Comparison of ENCODE assay signal across 13 cellular contexts in the genomic region with DNA sequence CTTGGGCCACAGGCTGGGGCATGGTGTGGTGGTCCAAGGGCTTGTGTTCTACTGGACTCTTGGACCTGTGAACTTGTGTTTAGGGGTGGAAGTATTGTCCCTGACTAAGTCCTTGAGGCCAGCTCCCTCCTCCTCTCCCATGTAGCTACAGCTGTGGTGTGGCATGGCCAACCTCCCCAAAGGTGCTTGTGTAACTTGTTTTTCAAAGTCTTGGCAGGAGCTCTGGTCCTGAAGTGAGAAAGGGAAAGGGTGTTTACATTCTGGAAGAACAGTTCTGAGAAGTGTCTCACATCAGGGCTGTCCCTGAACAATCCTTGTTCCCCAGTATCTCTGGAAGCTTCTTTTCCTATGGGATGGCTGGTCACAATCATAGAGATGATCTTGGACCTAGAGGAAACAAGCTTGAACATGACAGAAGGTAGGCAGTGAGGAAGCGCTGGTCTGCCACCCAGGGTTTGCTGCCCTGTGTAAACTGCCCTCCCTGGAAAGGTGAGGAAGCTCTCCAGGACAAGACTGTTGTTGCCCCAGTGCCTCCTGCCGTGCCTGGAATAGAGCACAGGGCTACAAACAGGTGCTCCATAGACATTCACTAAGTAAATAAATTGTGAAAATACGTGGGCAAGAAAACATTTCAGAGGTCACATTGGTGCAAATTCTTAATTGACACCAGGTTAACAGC.
DNase-seq lines count a peak whose midpoint lies in the region; ATAC-seq and TF ChIP-seq lines count a peak whose summit lies in the region.
"Had no signal": no experiment of that assay in that cellular context is flagged by ENCODE, and none has a peak within 500 bp of the region (broad histone marks: within the 10 kb centered on the region; RNA-seq: fewer than 3 reads in every experiment).

No MANE protein-coding gene starts in this region.

- ATAC-seq in left colon, result peak; percentile 54

- intact Hi-C loops in left colon (cut with DNase I, micrococcal nuclease), result no loop called here

- CTCF ChIA-PET in HEK293 (lab: Yijun Ruan, JAX), result interaction anchor here (0.5 to 2.1 kb wide), 5 partner anchors 10 to 123 kb away, joined by 3 to 13 read pairs (median 3); no protein-coding TSS in a partner anchor

- no peak for TF ChIP-seq CTCF in HEK293 (tag by site-specific recombination; IDR thresholded peaks at IDR 0.05)

- H3K9me3 ChIP-seq in HEK293 (ENCODE audit: control insufficient read depth, insufficient read depth, low read depth, low read length) (no peaks in the 10 kb centered on the region), skeletal muscle tissue (ENCODE audit: control insufficient read depth in 3 of 3, low read length in 3 of 3) (no peaks in the 10 kb centered on the region)

- no peaks in the 10 kb centered on the region for H3K4me1 ChIP-seq in HEK293 (ENCODE audit: control insufficient read depth, insufficient read depth, low read length)
- H3K4me1 ChIP-seq in skeletal muscle tissue (ENCODE audit: control insufficient read depth in 3 of 3, insufficient read depth in 3 of 3, low read length in 3 of 3), result peaks cover 48 to 61% (median 53%) of the 10 kb centered on the region in 3 donors

- H3K4me3 ChIP-seq in HEK293 (ENCODE audit: low read depth, low read length), result no peak overlapping the region
- H3K4me3 ChIP-seq in skeletal muscle tissue (ENCODE audit: low read length in 3 of 3), result peak overlapping the region in 1 of 3 donors; percentile 56

- DNase-seq in caudate nucleus (lab: John Stamatoyannopoulos, UW), result no peak
- DNase-seq in left colon, result peak; percentile 30 to 74
- no peak for DNase-seq in NCI-H2081 treated with DMSO at 0.1 percent for 48 hours (lab: John Stamatoyannopoulos, UW)
- DNase-seq in AG08395 (ENCODE audit: low spot score), result no peak
- no peak for DNase-seq in stimulated activated CD4-positive, alpha-beta T cell treated with anti-CD3 and anti-CD28 coated beads, Interleukin-15, amount 100 ng/mL, for 24 hours
- no peak for DNase-seq in NCI-H345 treated with DMSO at 0.1 percent for 48 hours (lab: John Stamatoyannopoulos, UW; ENCODE audit: unreplicated experiment)
- DNase-seq: activated T-cell treated with anti-CD3 and anti-CD28 coated beads for 4 hours; CD8-positive, alpha-beta memory T cell; cortex of kidney; NCI-H774; T-helper 2 cell had no signal

- H3K36me3 ChIP-seq in HEK293 (ENCODE audit: control insufficient read depth in 2 of 2, insufficient read depth in 1 of 2, low read length in 2 of 2) (no peaks in the 10 kb centered on the region), skeletal muscle tissue (ENCODE audit: control insufficient read depth in 3 of 3, insufficient read depth in 3 of 3, low read length in 3 of 3) (no peaks in the 10 kb centered on the region)

- POLR2A ChIA-PET in HEK293 (lab: Yijun Ruan, JAX), result interaction anchor here (2.4 kb wide), 1 partner anchor 58 kb away, joined by 9 read pairs; no protein-coding TSS in a partner anchor

- no peaks in the 10 kb centered on the region for H3K27me3 ChIP-seq in skeletal muscle tissue (ENCODE audit: control insufficient read depth in 3 of 3, insufficient read depth in 3 of 3, low read length in 3 of 3)

- peak overlapping the region in 2 of 3 donors; percentile 80 to 88 for H3K9ac ChIP-seq in skeletal muscle tissue (ENCODE audit: low read depth in 1 of 3, low read length in 3 of 3)

- H3K27ac ChIP-seq in HEK293 (ENCODE audit: extremely low read depth, low read depth, low read length), result no peak overlapping the region
- H3K27ac ChIP-seq in caudate nucleus (ENCODE audit: low read depth, low read length), result peak overlapping the region; percentile 98
- H3K27ac ChIP-seq in skeletal muscle tissue (ENCODE audit: low read depth, low read length), result peak overlapping the region; percentile 92

TF ChIP-seq in HEK293, 187 proteins besides CTCF, POLR2A, EP300 and RAD21:
- TF ChIP-seq GLIS1 (tag by site-specific recombination; IDR thresholded peaks at IDR 0.05) (peak; percentile 26; the same call in 1 of the 2 replicates), ZNF223 (tag by site-specific recombination; IDR thresholded peaks at IDR 0.05) (no peak)
- TF ChIP-seq, protein P1, sequence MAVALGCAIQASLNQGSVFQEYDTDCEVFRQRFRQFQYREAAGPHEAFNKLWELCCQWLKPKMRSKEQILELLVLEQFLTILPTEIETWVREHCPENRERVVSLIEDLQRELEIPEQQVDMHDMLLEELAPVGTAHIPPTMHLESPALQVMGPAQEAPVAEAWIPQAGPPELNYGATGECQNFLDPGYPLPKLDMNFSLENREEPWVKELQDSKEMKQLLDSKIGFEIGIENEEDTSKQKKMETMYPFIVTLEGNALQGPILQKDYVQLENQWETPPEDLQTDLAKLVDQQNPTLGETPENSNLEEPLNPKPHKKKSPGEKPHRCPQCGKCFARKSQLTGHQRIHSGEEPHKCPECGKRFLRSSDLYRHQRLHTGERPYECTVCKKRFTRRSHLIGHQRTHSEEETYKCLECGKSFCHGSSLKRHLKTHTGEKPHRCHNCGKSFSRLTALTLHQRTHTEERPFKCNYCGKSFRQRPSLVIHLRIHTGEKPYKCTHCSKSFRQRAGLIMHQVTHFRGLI (tag by site-specific recombination; IDR thresholded peaks at IDR 0.05), result 0 out of 2 replicates have a peak, but pooled peaks have one; percentile 18
TF ChIP-seq in HEK293: peak in this region for 2.

Comparison
In these comparisons a context has a peak if more than half of its experiments do, and no peak if none do; other contexts are left out.
1. DNase-seq: peak in left colon (2 of 2); none in caudate nucleus (0 of 61), NCI-H2081 treated with DMSO at 0.1 percent for 48 hours (single experiment), AG08395 (single experiment), stimulated activated CD4-positive, alpha-beta T cell treated with anti-CD3 and anti-CD28 coated beads, Interleukin-15, amount 100 ng/mL, for 24 hours (single experiment) and NCI-H345 treated with DMSO at 0.1 percent for 48 hours (single experiment).